Comparison of ENCODE assay signal across 8 cellular contexts in the genomic region with DNA sequence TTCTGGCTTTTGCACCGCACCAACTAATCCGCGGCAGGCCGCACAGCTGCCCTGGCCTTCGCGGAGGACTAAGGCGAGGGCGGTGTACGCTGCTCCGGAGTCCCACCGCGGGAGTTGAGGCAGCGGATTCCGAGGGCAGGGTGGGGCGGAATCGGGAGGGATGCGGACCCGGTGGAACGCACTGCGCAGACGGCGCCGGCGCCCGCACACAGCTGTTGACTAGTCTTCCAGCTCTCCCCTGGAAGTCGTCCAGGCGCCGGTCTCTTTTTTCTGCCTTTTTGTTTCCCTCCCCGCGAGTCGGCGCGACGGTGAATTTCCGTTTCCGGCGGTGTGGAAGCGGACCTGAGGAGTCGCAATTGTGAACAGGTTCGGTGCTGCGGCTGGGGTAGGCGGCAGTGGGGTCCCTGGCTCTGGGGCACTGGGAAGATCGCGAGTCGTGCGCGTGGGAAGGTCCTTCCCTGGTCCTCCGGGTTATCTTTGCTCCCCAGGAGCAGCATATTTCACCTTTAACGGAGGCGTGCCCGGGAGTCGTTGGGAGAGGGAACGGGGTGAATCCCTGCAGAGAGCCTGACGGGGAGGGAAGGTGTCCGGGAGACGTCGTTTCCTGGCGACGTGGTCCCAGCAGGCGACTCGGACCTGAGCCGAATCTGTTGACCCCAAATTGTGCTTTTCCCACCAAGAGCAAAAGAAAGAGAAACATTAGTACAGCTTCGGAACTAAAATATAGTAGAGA. TPM values are rescaled to one million over a fixed set of nuclear protein-coding genes. Genes with fewer than 3 reads are reported as not detected.
DNase-seq lines count a peak whose midpoint lies in the region; ATAC-seq, FAIRE-seq and TF ChIP-seq lines count a peak whose summit lies in the region.

A gene (plus strand): TSS at position 319 of the 733 bp plus-strand sequence. CDS start 5,195 bp downstream, outside the sequence.

- peak within 1 kb of the TSS; percentile 98 for H3K4me3 Mint-ChIP-seq in activated naive CD4-positive, alpha-beta T cell treated with anti-CD3 and anti-CD28 coated beads for 36 hours

- no peak for TF ChIP-seq CTCF in D721Med (IDR thresholded peaks at IDR 0.05; ENCODE audit: insufficient read depth, missing control alignments)

- no peaks in the 10 kb centered on the region for H3K4me1 ChIP-seq in HUES48 (ENCODE audit: control insufficient read depth, insufficient read depth, low read length)
- H3K4me1 ChIP-seq in SJCRH30 = no peaks in the 10 kb centered on the region
- peaks cover 0 to 15% (median 9%) of the 10 kb centered on the region in 5 donors for H3K4me1 ChIP-seq in subcutaneous abdominal adipose tissue (ENCODE audit: control insufficient read depth in 5 of 5, insufficient read depth in 5 of 5, low read length in 5 of 5)

- H3K4me3 ChIP-seq in HUES48 (ENCODE audit: low read depth, low read length) (peak within 1 kb of the TSS; percentile 99), SJCRH30 (peak within 1 kb of the TSS; percentile 74), subcutaneous abdominal adipose tissue (ENCODE audit: low read depth in 1 of 5, low read length in 5 of 5) (peak within 1 kb of the TSS; percentile 75 to 93 (median 86))

- H3K27ac Mint-ChIP-seq in activated naive CD4-positive, alpha-beta T cell treated with anti-CD3 and anti-CD28 coated beads for 36 hours = peak within 1 kb of the TSS; percentile 95

- intact Hi-C loops in activated naive CD4-positive, alpha-beta T cell treated with anti-CD3 and anti-CD28 coated beads for 36 hours (cut with micrococcal nuclease) = loop anchor here (1.0 to 10.0 kb wide), 4 partner anchors 114 to 202 kb away; no protein-coding TSS in a partner anchor

- CTCF ChIA-PET in activated naive CD4-positive, alpha-beta T cell treated with anti-CD3 and anti-CD28 coated beads for 36 hours (lab: Charles Lee) = interaction anchor here (0.6 kb wide), 1 partner anchor 321 kb away, joined by 4 read pairs; no protein-coding TSS in a partner anchor

- no peaks in the 10 kb centered on the region for H3K9me3 Mint-ChIP-seq in activated naive CD4-positive, alpha-beta T cell treated with anti-CD3 and anti-CD28 coated beads for 36 hours

- peak; percentile 83 for ATAC-seq in GM21447 (IDR thresholded peaks at IDR 0.05; ENCODE audit: unreplicated experiment)

- H3K27me3 ChIP-seq in HUES48 (ENCODE audit: control insufficient read depth, insufficient read depth, low read length) = no peaks in the 10 kb centered on the region
- H3K27me3 ChIP-seq in SJCRH30 = no peaks in the 10 kb centered on the region
- H3K27me3 ChIP-seq in subcutaneous abdominal adipose tissue (ENCODE audit: control insufficient read depth in 5 of 5, insufficient read depth in 4 of 5, low read length in 5 of 5) = no peaks in the 10 kb centered on the region

- H3K9ac ChIP-seq in HUES48 (ENCODE audit: low read depth, low read length) (peak within 1 kb of the TSS; percentile 93), subcutaneous abdominal adipose tissue (ENCODE audit: low read length in 5 of 5) (peak within 1 kb of the TSS; percentile 30 to 81 (median 71))

- H3K9me3 ChIP-seq in HUES48 (ENCODE audit: control insufficient read depth, insufficient read depth, low read length) = no peaks in the 10 kb centered on the region
- no peaks in the 10 kb centered on the region for H3K9me3 ChIP-seq in SJCRH30 (replicated peaks)
- no peaks in the 10 kb centered on the region for H3K9me3 ChIP-seq in subcutaneous abdominal adipose tissue (ENCODE audit: control insufficient read depth in 5 of 5, low read length in 5 of 5)

- H3K27ac ChIP-seq in HUES48 (ENCODE audit: low read depth, low read length) (peak within 1 kb of the TSS; percentile 69), SJCRH30 (peak within 1 kb of the TSS; percentile 79), subcutaneous abdominal adipose tissue (ENCODE audit: low read depth, low read length) (peak within 1 kb of the TSS; percentile 78)

- H3K36me3 ChIP-seq in HUES48 (ENCODE audit: control insufficient read depth, insufficient read depth, low read length) (no peaks in the 10 kb centered on the region), SJCRH30 (no peaks in the 10 kb centered on the region), subcutaneous abdominal adipose tissue (ENCODE audit: control insufficient read depth in 5 of 5, insufficient read depth in 5 of 5, low read length in 5 of 5) (no peaks in the 10 kb centered on the region)

- peaks cover 16% of the 10 kb centered on the region for H3K4me1 Mint-ChIP-seq in activated naive CD4-positive, alpha-beta T cell treated with anti-CD3 and anti-CD28 coated beads for 36 hours (ENCODE audit: low read depth)

- DNase-seq in D721Med (ENCODE audit: insufficient read length, low spot score) (peak; percentile 23), SJCRH30 (peak; percentile 87 to 89), germinal center (ENCODE audit: low spot score) (peak; percentile 27), non-pigmented ciliary epithelial cell (ENCODE audit: low read depth) (peak; percentile 14)
- DNase-seq in activated naive CD4-positive, alpha-beta T cell treated with anti-CD3 and anti-CD28 coated beads for 36 hours = peak; percentile 88

- H3K27me3 Mint-ChIP-seq in activated naive CD4-positive, alpha-beta T cell treated with anti-CD3 and anti-CD28 coated beads for 36 hours (ENCODE audit: low read depth) = peaks cover 2% of the 10 kb centered on the region

- H3K36me3 Mint-ChIP-seq in activated naive CD4-positive, alpha-beta T cell treated with anti-CD3 and anti-CD28 coated beads for 36 hours (ENCODE audit: low read depth) = no peaks in the 10 kb centered on the region

- FAIRE-seq in D721Med (lab: Jason Lieb, UNC) = no peak

RNA-seq across cellular contexts. Expression of the gene that starts here (rescaled TPM):
- 3.7 and 3.9 TPM in 2 replicates for total RNA-seq in SJCRH30 (2014; rRNA removed; shearing (Covaris generic))
- total RNA-seq in activated naive CD4-positive, alpha-beta T cell treated with anti-CD3 and anti-CD28 coated beads for 36 hours = 1 to 10 TPM; 3.9 to 4.6 TPM

Comparison
In these comparisons a context has a peak if more than half of its experiments do, and no peak if none do; other contexts are left out.
1. Peak in every context shown above with its lines: DNase-seq, ATAC-seq, H3K4me3 ChIP-seq and H3K27ac ChIP-seq.
2. DNase-seq: peak in every context shown above with its lines; median percentile 88 in SJCRH30; 88 in activated naive CD4-positive, alpha-beta T cell treated with anti-CD3 and anti-CD28 coated beads for 36 hours; 27 in germinal center; 23 in D721Med; 14 in non-pigmented ciliary epithelial cell.